In the genomic region with DNA sequence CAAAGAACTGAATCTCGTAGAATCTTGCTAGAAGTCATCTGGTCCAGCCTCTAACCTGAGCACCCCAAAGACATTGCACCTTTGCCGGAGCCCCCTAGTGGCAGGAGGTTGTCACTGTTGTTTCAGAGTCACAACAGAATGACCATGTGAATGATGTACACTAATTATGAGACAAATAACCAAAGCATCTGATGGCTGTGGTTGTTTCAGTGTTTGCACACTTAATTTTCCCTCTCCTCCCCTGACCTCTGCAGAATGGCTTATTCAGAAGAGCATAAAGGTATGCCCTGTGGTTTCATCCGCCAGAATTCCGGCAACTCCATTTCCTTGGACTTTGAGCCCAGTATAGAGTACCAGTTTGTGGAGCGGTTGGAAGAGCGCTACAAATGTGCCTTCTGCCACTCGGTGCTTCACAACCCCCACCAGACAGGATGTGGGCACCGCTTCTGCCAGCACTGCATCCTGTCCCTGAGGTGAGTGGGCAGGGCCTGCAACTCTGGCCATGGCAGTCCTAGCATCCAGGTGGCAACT, we compare ENCODE assay signal across 9 cellular contexts. TPM values are rescaled to one million over a fixed set of nuclear protein-coding genes. Genes with fewer than 3 reads are reported as not detected.
DNase-seq lines count a peak whose midpoint lies in the region; ATAC-seq and TF ChIP-seq lines count a peak whose summit lies in the region.
"Had no signal": no experiment of that assay in that cellular context is flagged by ENCODE, and none has a peak within 500 bp of the region (broad histone marks: within the 10 kb centered on the region; RNA-seq: fewer than 3 reads in every experiment).

No MANE protein-coding gene starts in this region.

- H3K79me2 ChIP-seq in osteoblast (ENCODE audit: insufficient read depth, low read length): peaks cover 17% of the 10 kb centered on the region

- peaks cover 32% of the 10 kb centered on the region for H3K4me1 Mint-ChIP-seq in chondrocyte (ENCODE audit: low read depth)

- no peaks in the 10 kb centered on the region for H3K27me3 Mint-ChIP-seq in chondrocyte (ENCODE audit: low read depth)
- H3K27me3 Mint-ChIP-seq: dendritic cell treated with granulocyte-macrophage colony-stimulating factor and Interleukin-4, amounts not matched to agents 40 ng/mL and 50 ng/mL, for 4 days had no signal

- no peak overlapping the region for H3K4me3 Mint-ChIP-seq in chondrocyte (ENCODE audit: unreplicated experiment)
- H3K4me3 Mint-ChIP-seq: dendritic cell treated with granulocyte-macrophage colony-stimulating factor and Interleukin-4, amounts not matched to agents 40 ng/mL and 50 ng/mL, for 4 days had no signal

- DNase-seq in Daoy (ENCODE audit: low read depth) (peak; percentile 26), HT-29 (ENCODE audit: low spot score) (peak; percentile 85), chondrocyte (ENCODE audit: low spot score) (no peak), osteoblast (ENCODE audit: insufficient read length, low spot score, missing footprints) (no peak), ovary (no peak), NCI-H2171 (lab: John Stamatoyannopoulos, UW) (no peak)

- H3K27me3 ChIP-seq in osteoblast (ENCODE audit: insufficient read depth, low read length): no peaks in the 10 kb centered on the region
- no peaks in the 10 kb centered on the region for H3K27me3 ChIP-seq in ovary

- H3K36me3 ChIP-seq in osteoblast (ENCODE audit: insufficient read depth, low read length) (no peaks in the 10 kb centered on the region), ovary (no peaks in the 10 kb centered on the region)

- no peaks in the 10 kb centered on the region for H4K20me1 ChIP-seq in osteoblast (ENCODE audit: insufficient read depth, low read length)

- peaks cover 7% of the 10 kb centered on the region for H3K9me3 Mint-ChIP-seq in chondrocyte (ENCODE audit: low read depth)

- H3K36me3 Mint-ChIP-seq in chondrocyte (ENCODE audit: low read depth): peaks cover 12% of the 10 kb centered on the region

- H3K4me1 ChIP-seq in osteoblast (ENCODE audit: insufficient read depth, low read length): peaks cover 14% of the 10 kb centered on the region
- peaks cover 1% of the 10 kb centered on the region for H3K4me1 ChIP-seq in ovary (ENCODE audit: insufficient read depth)

- intact Hi-C loops in ovary (cut with DNase I): no loop called here

- H3K9me3 ChIP-seq in osteoblast (ENCODE audit: low read depth, low read length) (no peaks in the 10 kb centered on the region), ovary (no peaks in the 10 kb centered on the region)

- WGBS in ovary, 3 donors: 87 to 93% (median 91%) methylated on average over 8 of the region's 8 CpGs

- ATAC-seq in GM21360 (IDR thresholded peaks at IDR 0.05; ENCODE audit: unreplicated experiment): peak; percentile 84

- no peak for TF ChIP-seq POLR2A in ovary (IDR thresholded peaks at IDR 0.05)

- no peak overlapping the region for H3K27ac Mint-ChIP-seq in chondrocyte (ENCODE audit: unreplicated experiment)
- H3K27ac Mint-ChIP-seq: dendritic cell treated with granulocyte-macrophage colony-stimulating factor and Interleukin-4, amounts not matched to agents 40 ng/mL and 50 ng/mL, for 4 days had no signal

- no peak for TF ChIP-seq EP300 in ovary (IDR thresholded peaks at IDR 0.05)

- no peak overlapping the region for H3K4me3 ChIP-seq in WI38 (ENCODE audit: low read depth, low read length)
- no peak overlapping the region for H3K4me3 ChIP-seq in osteoblast (ENCODE audit: insufficient read depth, low read length)
- H3K4me3 ChIP-seq in ovary: no peak overlapping the region

- TF ChIP-seq CTCF in WI38 (IDR thresholded peaks at IDR 0.05; ENCODE audit: low read depth, low read length): peak; percentile 74
- peak; percentile 77 for TF ChIP-seq CTCF in chondrocyte (IDR thresholded peaks at IDR 0.05)
- TF ChIP-seq CTCF in osteoblast (IDR thresholded peaks at IDR 0.05; ENCODE audit: extremely low read depth, low read depth, low read length): peak; percentile 70
- TF ChIP-seq CTCF in ovary (IDR thresholded peaks at IDR 0.05): peak in 1 of 3 donors; percentile 9

- H3K27ac ChIP-seq in osteoblast (ENCODE audit: low read depth, low read length): no peak overlapping the region
- no peak overlapping the region for H3K27ac ChIP-seq in ovary

- no peak overlapping the region for H2AFZ ChIP-seq in osteoblast (ENCODE audit: low read length)

- no peak overlapping the region for H3K4me2 ChIP-seq in osteoblast (ENCODE audit: insufficient read depth, low read length)

RNA-seq across cellular contexts. Expression of a gene that starts 26.4 kb away (rescaled TPM):
- total RNA-seq in Daoy (2014; rRNA removed; shearing (Covaris generic)): 6.5 and 8.9 TPM in 2 replicates
- total RNA-seq in HT-29 (2014; rRNA removed; shearing (Covaris generic)): 9.4 and 10.5 TPM in 2 replicates
- total RNA-seq in chondrocyte: 52.9 to 58.7 TPM (median 57.4 TPM) in 3 replicates
- total RNA-seq in osteoblast: 15.9 and 17.4 TPM in 2 replicates
- 10 to 100 TPM in 6 of 7 donors, 1 to 10 TPM in 1; 6.8 to 17.7 (median 13.6) TPM for total RNA-seq in ovary
- 10 to 100 TPM in 1 of 2 donors, 1 to 10 TPM in 1; 6.1 to 23.2 TPM for polyA plus RNA-seq in ovary

Comparison
In these comparisons a context has a peak if more than half of its experiments do, and no peak if none do; other contexts are left out.
1. DNase-seq: peak in Daoy (single experiment) and HT-29 (single experiment); none in chondrocyte (single experiment), osteoblast (single experiment), ovary (0 of 5) and NCI-H2171 (single experiment).